Comparison of ENCODE assay signal across 9 cellular contexts in the genomic region with DNA sequence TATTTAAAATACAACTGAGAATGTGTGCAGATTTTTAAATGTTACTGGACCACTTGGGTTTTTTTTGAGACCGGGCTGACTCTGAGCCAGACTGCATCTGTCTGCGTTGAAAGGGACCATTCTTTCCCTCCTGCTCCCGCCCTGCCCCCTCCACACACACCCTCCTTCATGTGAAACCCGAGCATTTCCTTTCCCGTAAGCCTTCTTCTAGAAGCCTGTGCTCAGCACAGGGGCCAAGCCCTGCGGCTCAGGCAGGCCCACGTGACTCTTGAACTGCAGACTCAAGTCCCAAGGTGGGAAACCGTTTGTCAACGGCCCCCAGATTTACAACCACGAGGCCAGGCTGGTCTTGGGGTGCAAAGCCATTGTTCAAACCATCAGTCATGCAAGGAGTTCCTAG.
DNase-seq lines count a peak whose midpoint lies in the region; ATAC-seq and TF ChIP-seq lines count a peak whose summit lies in the region.
"Had no signal": no experiment of that assay in that cellular context is flagged by ENCODE, and none has a peak within 500 bp of the region (broad histone marks: within the 10 kb centered on the region; RNA-seq: fewer than 3 reads in every experiment).

No MANE protein-coding gene starts in this region.

- no peaks in the 10 kb centered on the region for H3K9me2 ChIP-seq in OCI-LY7 (ENCODE audit: insufficient read depth, low read length)

- CTCF ChIA-PET in OCI-LY7 (lab: Charles Lee; ENCODE audit: unreplicated experiment), result no interaction called here

- BruUV-seq in OCI-LY7 (replicated peaks; lab: Mats Ljungman, UMichigan), result no TSS peak

- H3K4me1 ChIP-seq in RWPE2 (ENCODE audit: insufficient read depth, poor library complexity, severe bottlenecking) (peaks cover 6% of the 10 kb centered on the region), OCI-LY7 (ENCODE audit: insufficient read depth, low read length, poor library complexity, severe bottlenecking) (no peaks in the 10 kb centered on the region)

- H3K9me3 Mint-ChIP-seq in naive thymus-derived CD8-positive, alpha-beta T cell, result peaks cover 0 to 1% (median 0%) of the 10 kb centered on the region in 9 donors

- H3K9me3 ChIP-seq in RWPE2 (ENCODE audit: severe bottlenecking), result peaks cover 3% of the 10 kb centered on the region
- no peaks in the 10 kb centered on the region for H3K9me3 ChIP-seq in OCI-LY7 (ENCODE audit: low read length)

- H3K27ac ChIP-seq in RWPE2 (ENCODE audit: poor library complexity, severe bottlenecking) (no peak overlapping the region), dorsolateral prefrontal cortex (peak overlapping the region; percentile 7 to 93 (median 81)), OCI-LY7 (ENCODE audit: low read depth, low read length, poor library complexity, severe bottlenecking) (no peak overlapping the region)

- peaks cover 0 to 2% (median 0%) of the 10 kb centered on the region in 3 donors for H3K36me3 Mint-ChIP-seq in naive thymus-derived CD8-positive, alpha-beta T cell

- intact Hi-C loops in dorsolateral prefrontal cortex (cut with DNase I), result loop anchor here in 1 of 2 donors (5.0 kb wide), 1 partner anchor 55 kb away; no protein-coding TSS in a partner anchor
- intact Hi-C loops in OCI-LY7 (cut with micrococcal nuclease; ENCODE audit: unreplicated experiment), result no loop called here

- H3K27me3 ChIP-seq in RWPE2 (ENCODE audit: insufficient read depth, poor library complexity, severe bottlenecking) (no peaks in the 10 kb centered on the region), dorsolateral prefrontal cortex (peaks cover 0 to 8% (median 0%) of the 10 kb centered on the region in 45 donors)

- H3K79me2 ChIP-seq in OCI-LY7 (ENCODE audit: insufficient read depth, low read depth, low read length), result no peaks in the 10 kb centered on the region

- no peak overlapping the region for H3K4me2 ChIP-seq in OCI-LY7 (ENCODE audit: low read length)

- H2AFZ ChIP-seq in OCI-LY7 (ENCODE audit: low read length), result no peak overlapping the region

- no peak overlapping the region for H3K4me3 ChIP-seq in RWPE2 (ENCODE audit: severe bottlenecking)
- peak overlapping the region in 41 of 59 donors; percentile 0 to 54 (median 21) for H3K4me3 ChIP-seq in dorsolateral prefrontal cortex
- H3K4me3 ChIP-seq in OCI-LY7 (ENCODE audit: low read depth, low read length, poor library complexity, severe bottlenecking), result no peak overlapping the region
- H3K4me3 ChIP-seq: lung had no signal

- no peak for TF ChIP-seq CTCF in RWPE2 (IDR thresholded peaks at IDR 0.05; ENCODE audit: poor library complexity, severe bottlenecking)
- peak in 4 of 56 donors; percentile 7 to 27 (median 16) for TF ChIP-seq CTCF in dorsolateral prefrontal cortex (IDR thresholded peaks at IDR 0.05 in 54 of 56, conservative IDR thresholded peaks at IDR 0.05 in 2 of 56; ENCODE audit: low read depth in 1 of 56, partially characterized antibody in 56 of 56)
- TF ChIP-seq CTCF in OCI-LY7 (conservative IDR thresholded peaks at IDR 0.05; ENCODE audit: low read length), result no peak

- H3K4me1 Mint-ChIP-seq in naive thymus-derived CD8-positive, alpha-beta T cell, result peaks cover 29 to 67% (median 48%) of the 10 kb centered on the region in 4 donors

- peak overlapping the region in 7 of 10 donors; percentile 42 to 66 (median 51) for H3K4me3 Mint-ChIP-seq in naive thymus-derived CD8-positive, alpha-beta T cell

- peak overlapping the region in 9 of 10 donors; percentile 45 to 93 (median 73) for H3K27ac Mint-ChIP-seq in naive thymus-derived CD8-positive, alpha-beta T cell

- ATAC-seq in GM21515 (IDR thresholded peaks at IDR 0.05; ENCODE audit: unreplicated experiment) (peak; percentile 58), RWPE2 (ENCODE audit: low read depth) (peak; percentile 68), HG02970 (IDR thresholded peaks at IDR 0.05; ENCODE audit: low FRiP score, unreplicated experiment) (no peak), GM18498 (IDR thresholded peaks at IDR 0.05; ENCODE audit: unreplicated experiment) (no peak)
- ATAC-seq in naive thymus-derived CD8-positive, alpha-beta T cell, result peak; percentile 48 to 71

- POLR2A ChIA-PET in naive thymus-derived CD8-positive, alpha-beta T cell (lab: Charles Lee), result no interaction called here
- POLR2A ChIA-PET in OCI-LY7 (lab: Charles Lee), result no interaction called here

- peaks cover 0 to 11% (median 5%) of the 10 kb centered on the region in 5 donors for H3K27me3 Mint-ChIP-seq in naive thymus-derived CD8-positive, alpha-beta T cell

- H3K36me3 ChIP-seq in RWPE2 (ENCODE audit: low read depth), result no peaks in the 10 kb centered on the region
- no peaks in the 10 kb centered on the region for H3K36me3 ChIP-seq in OCI-LY7 (ENCODE audit: insufficient read depth, low read length)

- H4K20me1 ChIP-seq in OCI-LY7 (ENCODE audit: insufficient read depth, low read length), result no peaks in the 10 kb centered on the region

- no peak for DNase-seq in RWPE2 (ENCODE audit: low spot score)
- DNase-seq in dorsolateral prefrontal cortex, result peak in 8 of 10 donors; percentile 53 to 78 (median 70)
- DNase-seq in naive thymus-derived CD8-positive, alpha-beta T cell, result peak in 5 of 10 donors; percentile 7 to 50 (median 36)
- peak; percentile 57 for DNase-seq in ureter (ENCODE audit: low spot score)
- no peak for DNase-seq in OCI-LY7 (ENCODE audit: low spot score)

Comparison
In these comparisons a context has a peak if more than half of its experiments do, and no peak if none do; other contexts are left out.
1. ATAC-seq: peak in GM21515 (single experiment), RWPE2 (single experiment) and naive thymus-derived CD8-positive, alpha-beta T cell (2 of 2); none in HG02970 (single experiment) and GM18498 (single experiment).
2. DNase-seq: peak in dorsolateral prefrontal cortex (8 of 10) and ureter (single experiment); none in RWPE2 (single experiment) and OCI-LY7 (single experiment).
3. H3K27ac ChIP-seq: peak in dorsolateral prefrontal cortex (59 of 59); none in RWPE2 (single experiment) and OCI-LY7 (single experiment).
4. H3K4me3 ChIP-seq: peak in dorsolateral prefrontal cortex (41 of 59); none in RWPE2 (single experiment) and OCI-LY7 (single experiment).